ENCODE assay signal across 1 cellular context in genomic region chr9:100352727-100353505, GRCh38.
TF ChIP-seq lines count a peak whose summit lies in the region.

TEX10 (minus strand) TSS chr9:100352942; CDS start chr9:100349363, 3,579 bp downstream.

TF ChIP-seq in HepG2, 621 proteins besides CTCF, POLR2A, EP300 and RAD21 (continued from another document and continues in another):
- TF ChIP-seq ARID5B (CRISPR knock-in tag; IDR thresholded peaks at IDR 0.05) (peak; percentile 80), ZBTB7A (CRISPR knock-in tag; IDR thresholded peaks at IDR 0.05) (peak; percentile 99), ZBTB25 (CRISPR knock-in tag; IDR thresholded peaks at IDR 0.05) (peak; percentile 55; the same call in 1 of the 2 replicates), STAT6 (CRISPR knock-in tag; IDR thresholded peaks at IDR 0.05; ENCODE audit: borderline replicate concordance) (no peak), ZBTB2 (CRISPR knock-in tag; IDR thresholded peaks at IDR 0.05; ENCODE audit: low read depth) (peak; percentile 70; the same call in 1 of the 2 replicates), ZNF546 (CRISPR knock-in tag; conservative IDR thresholded peaks at IDR 0.05) (peak; percentile 48; the same call in 1 of the 2 replicates), CHD4 (IDR thresholded peaks at IDR 0.05; ENCODE audit: borderline replicate concordance, low read length) (no peak), TFE3 (CRISPR knock-in tag; IDR thresholded peaks at IDR 0.05) (peak; percentile 96), DNMT3B (CRISPR knock-in tag; conservative IDR thresholded peaks at IDR 0.05) (peak; percentile 76; the same call in 1 of the 2 replicates), TBX2 (CRISPR knock-in tag; IDR thresholded peaks at IDR 0.05; ENCODE audit: borderline replicate concordance) (peak; percentile 81), ZNF83 (CRISPR knock-in tag; IDR thresholded peaks at IDR 0.05; ENCODE audit: borderline replicate concordance) (no peak), RBM39 (IDR thresholded peaks at IDR 0.05; ENCODE audit: low read depth, low read length, poor library complexity, severe bottlenecking) (peak; percentile 89), ZSCAN5A (CRISPR knock-in tag; IDR thresholded peaks at IDR 0.05; ENCODE audit: borderline replicate concordance) (peak; percentile 91; the same call in 1 of the 2 replicates), SMAD9 (CRISPR knock-in tag; IDR thresholded peaks at IDR 0.05) (no peak), FOXA1 (IDR thresholded peaks at IDR 0.05) (no peak), FOXA1 (CRISPR knock-in tag; IDR thresholded peaks at IDR 0.05) (0 out of 2 replicates have a peak, but pooled peaks have one; percentile 26), TBP (CRISPR knock-in tag; IDR thresholded peaks at IDR 0.05) (no peak), BRF2 (CRISPR knock-in tag; IDR thresholded peaks at IDR 0.05) (peak; percentile 73; the same call in 1 of the 2 replicates), JUN (CRISPR knock-in tag; IDR thresholded peaks at IDR 0.05) (no peak), ZNF616 (CRISPR knock-in tag; IDR thresholded peaks at IDR 0.05; ENCODE audit: low read depth) (peak; percentile 49; the same call in 1 of the 2 replicates), ZNF24 (IDR thresholded peaks at IDR 0.05) (no peak), ARNT2 (CRISPR knock-in tag; IDR thresholded peaks at IDR 0.05; ENCODE audit: low read depth) (peak; percentile 89), ZNF629 (CRISPR knock-in tag; conservative IDR thresholded peaks at IDR 0.05) (0 out of 2 replicates have a peak, but pooled peaks have one; percentile 38), ZNF501 (CRISPR knock-in tag; IDR thresholded peaks at IDR 0.05) (peak; percentile 91), ZBTB39 (CRISPR knock-in tag; IDR thresholded peaks at IDR 0.05) (0 out of 2 replicates have a peak, but pooled peaks have one; percentile 44), HNRNPK (IDR thresholded peaks at IDR 0.05; ENCODE audit: low read depth, low read length, poor library complexity, severe bottlenecking) (peak; percentile 41), ZNF367 (CRISPR knock-in tag; IDR thresholded peaks at IDR 0.05; ENCODE audit: borderline replicate concordance) (no peak), THAP8 (CRISPR knock-in tag; IDR thresholded peaks at IDR 0.05; ENCODE audit: borderline replicate concordance) (no peak), ZNF761 (CRISPR knock-in tag; conservative IDR thresholded peaks at IDR 0.05) (peak; percentile 91), TBX3 (IDR thresholded peaks at IDR 0.05; ENCODE audit: borderline replicate concordance) (no peak), TEAD2 (CRISPR knock-in tag; IDR thresholded peaks at IDR 0.05) (0 out of 2 replicates have a peak, but pooled peaks have one; percentile 36), HOXA9 (CRISPR knock-in tag; IDR thresholded peaks at IDR 0.05; ENCODE audit: borderline replicate concordance) (0 out of 2 replicates have a peak, but pooled peaks have one; percentile 53), SETDB1 (CRISPR knock-in tag; IDR thresholded peaks at IDR 0.05; ENCODE audit: borderline replicate concordance) (no peak), MZF1 (CRISPR knock-in tag; IDR thresholded peaks at IDR 0.05; ENCODE audit: borderline replicate concordance) (peak; percentile 16; the same call in 1 of the 2 replicates), THAP9 (CRISPR knock-in tag; IDR thresholded peaks at IDR 0.05; ENCODE audit: borderline replicate concordance) (no peak; the same call in 1 of the 2 replicates), MIXL1 (CRISPR knock-in tag; IDR thresholded peaks at IDR 0.05) (peak; percentile 65; the same call in 1 of the 2 replicates), ZNF816 (CRISPR knock-in tag; IDR thresholded peaks at IDR 0.05; ENCODE audit: borderline replicate concordance) (peak; percentile 40; the same call in 1 of the 2 replicates), YEATS4 (CRISPR knock-in tag; IDR thresholded peaks at IDR 0.05; ENCODE audit: borderline replicate concordance) (peak; percentile 97; the same call in 1 of the 2 replicates), MED13 (CRISPR knock-in tag; IDR thresholded peaks at IDR 0.05) (no peak; the same call in none of the 2 replicates), ZNF234 (CRISPR knock-in tag; conservative IDR thresholded peaks at IDR 0.05) (no peak; the same call in 1 of the 2 replicates), ZNF251 (CRISPR knock-in tag; IDR thresholded peaks at IDR 0.05) (peak; percentile 45; the same call in 1 of the 2 replicates)
